ENCODE assay signal across 18 cellular contexts in the genomic region with DNA sequence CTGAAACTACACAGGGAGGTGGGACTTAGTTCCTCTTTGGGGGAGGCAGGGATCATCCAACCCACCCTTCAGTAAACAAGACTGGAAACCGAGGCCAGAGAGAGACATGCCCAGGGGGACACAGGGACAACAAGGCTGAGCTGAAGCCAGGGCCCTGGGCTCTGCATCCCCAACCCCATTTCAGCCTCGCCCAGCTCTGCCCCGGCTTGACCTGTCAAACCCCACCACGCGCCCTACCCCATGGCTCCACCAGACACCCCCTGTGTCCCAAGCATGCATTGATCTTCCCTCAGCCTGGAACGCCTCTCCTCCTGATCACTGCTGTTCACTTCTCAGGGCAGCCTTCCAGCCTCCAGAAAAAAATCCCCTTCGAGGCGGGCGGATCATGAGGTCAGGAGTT. TPM values are rescaled to one million over a fixed set of nuclear protein-coding genes. Genes with fewer than 3 reads are reported as not detected.
A peak's percentile ranks its signal among the peaks of the same experiment; 100 is the strongest.
DNase-seq lines count a peak whose midpoint lies in the region; ATAC-seq and TF ChIP-seq lines count a peak whose summit lies in the region.
"Had no signal": no experiment of that assay in that cellular context is flagged by ENCODE, and none has a peak within 500 bp of the region (broad histone marks: within the 10 kb centered on the region; RNA-seq: fewer than 3 reads in every experiment).

No MANE protein-coding gene starts in this region.

- H2BK15ac ChIP-seq in neuronal stem cell (ENCODE audit: low read length): no peak overlapping the region

- TF ChIP-seq CTCF in GM23338 (conservative IDR thresholded peaks at IDR 0.05; ENCODE audit: low read depth in 2 of 2) (no peak), dorsolateral prefrontal cortex (IDR thresholded peaks at IDR 0.05 in 54 of 56, conservative IDR thresholded peaks at IDR 0.05 in 2 of 56; ENCODE audit: low read depth in 1 of 56, partially characterized antibody in 56 of 56) (no peak), A673 (conservative IDR thresholded peaks at IDR 0.05; ENCODE audit: low read depth, low read length) (no peak)

- H2AFZ ChIP-seq in GM23338 (no peak overlapping the region), neuronal stem cell (ENCODE audit: low read length) (no peak overlapping the region)

- no peaks in the 10 kb centered on the region for H3K9me2 ChIP-seq in GM23338 (ENCODE audit: insufficient read depth)

- no peak overlapping the region for H4K91ac ChIP-seq in neuronal stem cell (ENCODE audit: low read depth, low read length, poor library complexity)

- H3K79me1 ChIP-seq in neuronal stem cell (ENCODE audit: low read depth, low read length): peaks cover 6% of the 10 kb centered on the region

- H4K20me1 ChIP-seq in GM23338 (replicated peaks; ENCODE audit: insufficient read depth): no peaks in the 10 kb centered on the region

- H3K36me3 ChIP-seq in GM23338 (ENCODE audit: insufficient read depth) (no peaks in the 10 kb centered on the region), neuronal stem cell (replicated peaks in 1 of 2; ENCODE audit: control insufficient read depth in 2 of 2, insufficient read depth in 2 of 2, low read length in 2 of 2) (peaks cover 0 to 10% of the 10 kb centered on the region in 2 donors), A673 (ENCODE audit: insufficient read depth, low read length, poor library complexity, severe bottlenecking) (no peaks in the 10 kb centered on the region)

- H3K4me3 ChIP-seq in GM23338 (no peak overlapping the region), dorsolateral prefrontal cortex (peak overlapping the region in 8 of 59 donors; percentile 17 to 74 (median 67)), neuronal stem cell (ENCODE audit: low read length in 2 of 2) (no peak overlapping the region), A673 (ENCODE audit: low read depth, low read length, poor library complexity, severe bottlenecking) (no peak overlapping the region)
- H3K4me3 ChIP-seq: HAP-1 had no signal

- CTCF ChIA-PET in A673 (lab: Charles Lee): interaction anchor here (0.6 to 0.7 kb wide), 2 partner anchors 9 to 10 kb away, joined by 3 read pairs; no protein-coding TSS in a partner anchor

- H3K4me2 ChIP-seq in GM23338 (no peak overlapping the region), neuronal stem cell (ENCODE audit: insufficient read depth, low read length, poor library complexity, severe bottlenecking) (no peak overlapping the region)
- H3K4me2 ChIP-seq: KMS-11 had no signal

- DNase-seq in T-helper 1 cell (no peak), GM23338 (ENCODE audit: low spot score) (no peak), dorsolateral prefrontal cortex (no peak), neuronal stem cell (ENCODE audit: low spot score) (no peak), mesenteric fat pad (ENCODE audit: low spot score) (no peak), COLO668 (lab: John Stamatoyannopoulos, UW; ENCODE audit: unreplicated experiment) (no peak), A673 (ENCODE audit: low spot score) (no peak)
- DNase-seq: CD8-positive, alpha-beta memory T cell; DND-41; NCI-H1436; NCI-H2081; NCI-H510A; NCI-H774; RPMI8226; SIG-M5 had no signal

- H2BK12ac ChIP-seq in neuronal stem cell (ENCODE audit: low read length): no peak overlapping the region

- H4K8ac ChIP-seq in neuronal stem cell (ENCODE audit: low read depth, low read length): no peak overlapping the region

- no peak overlapping the region for H3K4ac ChIP-seq in neuronal stem cell (ENCODE audit: low read length)

- H3K9me3 ChIP-seq in neuronal stem cell (replicated peaks in 1 of 2; ENCODE audit: control insufficient read depth in 2 of 2, insufficient read depth in 1 of 2, low read depth in 1 of 2, low read length in 2 of 2) (no peaks in the 10 kb centered on the region), A673 (ENCODE audit: low read depth, low read length, poor library complexity, severe bottlenecking) (no peaks in the 10 kb centered on the region)
- H3K9me3 ChIP-seq: HAP-1 had no signal

- H3K4me1 Mint-ChIP-seq in T-helper 1 cell treated with Interleukin-12 subunit alpha and Interleukin-12 subunit beta and Interleukin-4 antibody, amounts not matched to agents 30 μg/mL and 1 μg/mL, for 36 hours (ENCODE audit: low read depth): peaks cover 2% of the 10 kb centered on the region
- peaks cover 32% of the 10 kb centered on the region for H3K4me1 Mint-ChIP-seq in GM23338

- H3K27ac ChIP-seq in GM23338 (ENCODE audit: low read depth) (no peak overlapping the region), dorsolateral prefrontal cortex (peak overlapping the region in 31 of 59 donors; percentile 4 to 97 (median 85)), neuronal stem cell (replicated peaks; ENCODE audit: low read length) (no peak overlapping the region), A673 (ENCODE audit: low read depth, low read length, poor library complexity, severe bottlenecking) (no peak overlapping the region)
- H3K27ac ChIP-seq: KMS-11 had no signal

- H3K27ac Mint-ChIP-seq in T-helper 1 cell treated with Interleukin-12 subunit alpha and Interleukin-12 subunit beta and Interleukin-4 antibody, amounts not matched to agents 30 μg/mL and 1 μg/mL, for 36 hours: no peak overlapping the region
- H3K27ac Mint-ChIP-seq in GM23338: no peak overlapping the region

- H3K79me2 ChIP-seq in GM23338 (replicated peaks; ENCODE audit: insufficient read depth): 0 out of 2 replicates have a peak, but pooled peaks cover 3% of the 10 kb centered on the region

- H3K23ac ChIP-seq in neuronal stem cell (ENCODE audit: low read depth, low read length, poor library complexity): no peak overlapping the region

- H3K14ac ChIP-seq in neuronal stem cell (ENCODE audit: low read length): no peak overlapping the region

- H3F3A ChIP-seq in GM23338 (replicated peaks; ENCODE audit: low read depth): peaks cover 36% of the 10 kb centered on the region

- H3K4me1 ChIP-seq in GM23338 (ENCODE audit: insufficient read depth) (peaks cover 30% of the 10 kb centered on the region; the same call in 1 of the 2 replicates), neuronal stem cell (ENCODE audit: control insufficient read depth in 2 of 2, insufficient read depth in 1 of 2, low read depth in 1 of 2, low read length in 2 of 2) (peaks cover 37 to 46% of the 10 kb centered on the region in 2 donors), A673 (ENCODE audit: insufficient read depth, low read length, poor library complexity, severe bottlenecking) (peaks cover 15% of the 10 kb centered on the region)

- peaks cover 42% of the 10 kb centered on the region for H3K27me3 Mint-ChIP-seq in T-helper 1 cell treated with Interleukin-12 subunit alpha and Interleukin-12 subunit beta and Interleukin-4 antibody, amounts not matched to agents 30 μg/mL and 1 μg/mL, for 36 hours (ENCODE audit: low read depth)
- H3K27me3 Mint-ChIP-seq in GM23338 (ENCODE audit: insufficient read depth, low read depth, poor library complexity): peaks cover 61% of the 10 kb centered on the region

- intact Hi-C loops in dorsolateral prefrontal cortex (cut with DNase I) (no loop called here), A673 (cut with micrococcal nuclease; ENCODE audit: unreplicated experiment) (loop anchor here (10.0 kb wide), 1 partner anchor 173 kb away; a partner anchor contains a TSS)

- H3K27me3 ChIP-seq in GM23338 (ENCODE audit: insufficient read depth) (peaks cover 45% of the 10 kb centered on the region), dorsolateral prefrontal cortex (peaks cover 0 to 15% (median 0%) of the 10 kb centered on the region in 45 donors), neuronal stem cell (ENCODE audit: control insufficient read depth in 3 of 3, insufficient read depth in 3 of 3, low read depth in 1 of 3, low read length in 3 of 3) (peaks cover 0 to 14% (median 0%) of the 10 kb centered on the region in 3 experiments), A673 (replicated peaks; ENCODE audit: insufficient read depth, low read depth, low read length, poor library complexity) (peaks cover 45% of the 10 kb centered on the region)

- peak overlapping the region; percentile 11 for H3K4me3 Mint-ChIP-seq in T-helper 1 cell treated with Interleukin-12 subunit alpha and Interleukin-12 subunit beta and Interleukin-4 antibody, amounts not matched to agents 30 μg/mL and 1 μg/mL, for 36 hours
- H3K4me3 Mint-ChIP-seq in GM23338: peak overlapping the region; percentile 37; the same call in 1 of the 3 replicates

- H3K9me3 Mint-ChIP-seq in T-helper 1 cell treated with Interleukin-12 subunit alpha and Interleukin-12 subunit beta and Interleukin-4 antibody, amounts not matched to agents 30 μg/mL and 1 μg/mL, for 36 hours: no peaks in the 10 kb centered on the region
- no peaks in the 10 kb centered on the region; the same call in 2 of the 3 replicates for H3K9me3 Mint-ChIP-seq in GM23338

- H3K36me3 Mint-ChIP-seq in T-helper 1 cell treated with Interleukin-12 subunit alpha and Interleukin-12 subunit beta and Interleukin-4 antibody, amounts not matched to agents 30 μg/mL and 1 μg/mL, for 36 hours (ENCODE audit: low read depth): no peaks in the 10 kb centered on the region
- peaks cover 2% of the 10 kb centered on the region for H3K36me3 Mint-ChIP-seq in GM23338 (ENCODE audit: low read depth)
- H3K36me3 Mint-ChIP-seq: CD8-positive, alpha-beta memory T cell had no signal

- H3K9ac ChIP-seq in neuronal stem cell (ENCODE audit: low read depth, low read length, poor library complexity): no peak overlapping the region
- H3K9ac ChIP-seq: KMS-11 had no signal

- H3K18ac ChIP-seq in neuronal stem cell (ENCODE audit: low read length): no peak overlapping the region

- H2BK120ac ChIP-seq in neuronal stem cell (ENCODE audit: low read depth, low read length): no peak overlapping the region

- BruUV-seq in A673 (replicated peaks; lab: Mats Ljungman, UMichigan): no TSS peak

- no peak for ATAC-seq in GM23338

- POLR2A ChIA-PET in A673 (lab: Charles Lee; ENCODE audit: low non-redundant PET): no interaction called here

- H2BK5ac ChIP-seq in neuronal stem cell (ENCODE audit: low read length): no peak overlapping the region

- peak overlapping the region; percentile 61 for H2AK5ac ChIP-seq in neuronal stem cell (ENCODE audit: low read depth, low read length)

- WGBS in neuronal stem cell (ENCODE audit: extremely low coverage in 2 of 2, insufficient read length in 2 of 2, insufficient replicate concordance in 1 of 2), 2 donors: no CpG with 5 or more reads among the region's 9 CpGs

RNA-seq across cellular contexts. Expression of a gene that starts 2.0 kb away (rescaled TPM):
- 14.3 and 18.3 TPM in 2 replicates for total RNA-seq in GM23338 (2014; rRNA removed; shearing (Covaris generic))
- polyA plus RNA-seq in GM23338 (2016; fragmentation: Nextera tagmentation; extraction: Ambion mirVana): 1.4 TPM in 2 replicates
- total RNA-seq in dorsolateral prefrontal cortex: 100 to 1,000 TPM; 130 to 289 (median 183) TPM
- polyA plus RNA-seq in neuronal stem cell (2013, experiment 1 of 2): 3.4 TPM
- 3.9 TPM for polyA plus RNA-seq in neuronal stem cell (2013, experiment 2 of 2)
- total RNA-seq in mesenteric fat pad: 0.10 TPM
- total RNA-seq in A673 (2021): 1.3 and 1.9 TPM in 2 replicates
- polyA plus RNA-seq: CD8-positive, alpha-beta memory T cell had no signal

RNA-seq across cellular contexts. Expression of a gene that starts 9.7 kb away (rescaled TPM):
- 2,953 and 3,723 TPM in 2 replicates for total RNA-seq in GM23338 (2014; rRNA removed; shearing (Covaris generic))
- polyA plus RNA-seq in GM23338 (2016; fragmentation: Nextera tagmentation; extraction: Ambion mirVana): 3,861 and 4,267 TPM in 2 replicates
- total RNA-seq in dorsolateral prefrontal cortex: 100 to 1,000 TPM; 343 to 670 (median 497) TPM
- polyA plus RNA-seq in neuronal stem cell (2013, experiment 1 of 2): 3,965 TPM
- polyA plus RNA-seq in neuronal stem cell (2013, experiment 2 of 2): 3,732 TPM
- 909 TPM for total RNA-seq in mesenteric fat pad
- total RNA-seq in A673 (2021): 1,685 and 1,696 TPM in 2 replicates

RNA-seq across cellular contexts. Expression of a gene that starts 31.1 kb away (rescaled TPM):
- total RNA-seq in GM23338 (2014; rRNA removed; shearing (Covaris generic)): 61.1 and 64.9 TPM in 2 replicates
- polyA plus RNA-seq in GM23338 (2016; fragmentation: Nextera tagmentation; extraction: Ambion mirVana): 43.5 and 50.1 TPM in 2 replicates
- total RNA-seq in dorsolateral prefrontal cortex (10 to 100 TPM; 28.3 to 63.0 (median 35.2) TPM), mesenteric fat pad (21.6 TPM), A673 (2021) (35.0 and 37.1 TPM in 2 replicates)
- polyA plus RNA-seq in neuronal stem cell (2013, experiment 1 of 2): 22.9 TPM
- 21.4 TPM for polyA plus RNA-seq in neuronal stem cell (2013, experiment 2 of 2)

RNA-seq across cellular contexts. Expression of a gene that starts 40.6 kb away (rescaled TPM):
- total RNA-seq in GM23338 (2014; rRNA removed; shearing (Covaris generic)): 180 and 194 TPM in 2 replicates
- 44.1 and 48.1 TPM in 2 replicates for polyA plus RNA-seq in GM23338 (2016; fragmentation: Nextera tagmentation; extraction: Ambion mirVana)
- total RNA-seq in dorsolateral prefrontal cortex: 100 to 1,000 TPM in 3 of 120 experiments, 10 to 100 TPM in 117; 46.4 to 115 (median 70.5) TPM
- polyA plus RNA-seq in neuronal stem cell (2013, experiment 1 of 2): 124 TPM
- 126 TPM for polyA plus RNA-seq in neuronal stem cell (2013, experiment 2 of 2)
- total RNA-seq in mesenteric fat pad: 110 TPM
- 222 and 229 TPM in 2 replicates for total RNA-seq in A673 (2021)

RNA-seq across cellular contexts. Expression of a gene that starts 42.2 kb away (rescaled TPM):
- 5.9 and 15.1 TPM in 2 replicates for total RNA-seq in GM23338 (2014; rRNA removed; shearing (Covaris generic))
- 3.8 and 5.6 TPM in 2 replicates for polyA plus RNA-seq in GM23338 (2016; fragmentation: Nextera tagmentation; extraction: Ambion mirVana)
- total RNA-seq in dorsolateral prefrontal cortex (10 to 100 TPM in 50 of 120 experiments, 1 to 10 TPM in 70; 4.5 to 20.4 (median 9.5) TPM), mesenteric fat pad (0.96 TPM), A673 (2021) (7.2 and 11.1 TPM in 2 replicates)
- polyA plus RNA-seq in neuronal stem cell (2013, experiment 1 of 2): 8.3 TPM
- polyA plus RNA-seq in neuronal stem cell (2013, experiment 2 of 2): 7.9 TPM

Comparison
In these comparisons a context has a peak if more than half of its experiments do, and no peak if none do; other contexts are left out.
1. H3K27ac ChIP-seq: peak in dorsolateral prefrontal cortex (31 of 59); none in GM23338 (single experiment), neuronal stem cell (single experiment) and A673 (single experiment).